12 cellular contexts compared by ENCODE assay signal in the genomic region with DNA sequence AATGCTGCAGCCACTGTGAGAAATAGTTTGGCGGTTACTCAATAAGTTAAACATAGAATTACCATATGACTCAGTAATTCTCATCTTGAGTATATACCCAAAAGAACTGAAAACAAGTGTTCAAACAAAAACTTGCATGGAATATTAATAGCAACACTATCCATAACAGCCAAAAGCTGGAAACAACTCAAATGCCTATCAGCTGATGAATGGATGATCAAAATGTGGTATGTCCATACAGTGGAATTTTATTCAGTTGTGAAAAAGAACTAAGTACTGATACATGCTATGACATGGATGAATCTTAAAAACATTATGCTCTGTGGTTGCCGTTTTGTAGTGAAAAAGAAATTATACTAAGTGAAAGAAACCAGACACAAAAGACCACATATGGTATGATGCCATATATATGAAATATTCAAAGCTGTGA.
A peak's percentile ranks its signal among the peaks of the same experiment; 100 is the strongest.
DNase-seq lines count a peak whose midpoint lies in the region; ATAC-seq, FAIRE-seq and TF ChIP-seq lines count a peak whose summit lies in the region.
"Had no signal": no experiment of that assay in that cellular context is flagged by ENCODE, and none has a peak within 500 bp of the region (broad histone marks: within the 10 kb centered on the region; RNA-seq: fewer than 3 reads in every experiment).

No MANE protein-coding gene starts in this region.

- H3K4me1 Mint-ChIP-seq in immature natural killer cell = peaks cover 29 to 42% of the 10 kb centered on the region in 2 donors

- H3K9me3 ChIP-seq in A549 = peaks cover 12% of the 10 kb centered on the region; the same call in 1 of the 3 replicates
- H3K9me3 ChIP-seq: right atrium auricular region had no signal

- DNase-seq in A549 (ENCODE audit: low read depth in 1 of 2, low spot score in 1 of 2) = no peak
- DNase-seq in HPDE6-E6E7 (ENCODE audit: extremely low spot score) = no peak
- no peak for DNase-seq in immature natural killer cell
- DNase-seq in hippocampal formation (lab: John Stamatoyannopoulos, UW) = no peak
- DNase-seq: mesenchymal stem cell, NCI-H2227 treated with DMSO at 0.1 percent for 48 hours, SW 1271 had no signal

- no peak overlapping the region for H3K27ac Mint-ChIP-seq in immature natural killer cell

- no peaks in the 10 kb centered on the region for H3K27me3 Mint-ChIP-seq in immature natural killer cell (ENCODE audit: low read depth in 3 of 3)

- no peak overlapping the region for H3K27ac ChIP-seq in A549
- H3K27ac ChIP-seq: right atrium auricular region had no signal

- no peak overlapping the region for H3K4me3 ChIP-seq in A549
- H3K4me3 ChIP-seq: right atrium auricular region had no signal

- TF ChIP-seq CTCF in A549 (IDR thresholded peaks at IDR 0.05) = no peak

- CTCF ChIA-PET in A549 (lab: Yijun Ruan, JAX) = interaction anchor here (1.4 kb wide), 1 partner anchor 403 kb away, joined by 3 read pairs; no protein-coding TSS in a partner anchor

- peaks cover 0 to 4% (median 0%) of the 10 kb centered on the region in 3 donors for H3K36me3 Mint-ChIP-seq in immature natural killer cell

- H3K4me1 ChIP-seq in A549 = peaks cover 13% of the 10 kb centered on the region; the same call in 2 of the 3 replicates
- H3K4me1 ChIP-seq: right atrium auricular region had no signal

- POLR2A ChIA-PET in A549 (lab: Yijun Ruan, JAX) = interaction anchor here (1.4 kb wide), 1 partner anchor 63 kb away, joined by 7 read pairs; the partner anchor contains the start of gene SP4

- H3K4me2 ChIP-seq in A549 = no peak overlapping the region

- no peaks in the 10 kb centered on the region for H3K9me3 Mint-ChIP-seq in immature natural killer cell

- no peak for TF ChIP-seq RAD21 in A549 (conservative IDR thresholded peaks at IDR 0.05 in 1 of 2, IDR thresholded peaks at IDR 0.05 in 1 of 2)

- WGBS in A549 (ENCODE audit: missing lambda C conversion rate) = 26% methylated on average over 2 of the region's 2 CpGs

- H3K4me3 Mint-ChIP-seq in immature natural killer cell = no peak overlapping the region

- no peak for FAIRE-seq in A549 (lab: Jason Lieb, UNC)

- no peak for ATAC-seq in A549
- ATAC-seq in GM18867 (IDR thresholded peaks at IDR 0.05; ENCODE audit: unreplicated experiment) = peak; percentile 77
- ATAC-seq in HG02610 (IDR thresholded peaks at IDR 0.05; ENCODE audit: unreplicated experiment) = peak; percentile 92
- ATAC-seq in HG03558 (IDR thresholded peaks at IDR 0.05; ENCODE audit: extremely low read depth, unreplicated experiment) = peak; percentile 71
- ATAC-seq in GM21576 (IDR thresholded peaks at IDR 0.05; ENCODE audit: unreplicated experiment) = no peak

- TF ChIP-seq POLR2A in A549 (IDR thresholded peaks at IDR 0.05; ENCODE audit: low read length) = no peak

- TF ChIP-seq EP300 in A549 (IDR thresholded peaks at IDR 0.05) = no peak

TF ChIP-seq in A549, 52 proteins besides CTCF, POLR2A, EP300 and RAD21:
- no peak for TF ChIP-seq ELK1 (IDR thresholded peaks at IDR 0.05; ENCODE audit: low read depth, low read length)
- no peak for TF ChIP-seq FOSL2 (IDR thresholded peaks at IDR 0.05)
- TF ChIP-seq FOSL2 (CRISPR knock-in tag; IDR thresholded peaks at IDR 0.05) = 0 out of 2 replicates have a peak, but pooled peaks have one; percentile 13
- no peak for TF ChIP-seq TP53 (CRISPR knock-in tag; IDR thresholded peaks at IDR 0.05)
- TF ChIP-seq MYC (IDR thresholded peaks at IDR 0.05; ENCODE audit: borderline replicate concordance, low read length) = no peak

Comparison
In these comparisons a context has a peak if more than half of its experiments do, and no peak if none do; other contexts are left out.
1. ATAC-seq: peak in GM18867 (single experiment), HG02610 (single experiment) and HG03558 (single experiment); none in A549 (0 of 2) and GM21576 (single experiment).